10 cellular contexts compared by ENCODE assay signal in the genomic region with DNA sequence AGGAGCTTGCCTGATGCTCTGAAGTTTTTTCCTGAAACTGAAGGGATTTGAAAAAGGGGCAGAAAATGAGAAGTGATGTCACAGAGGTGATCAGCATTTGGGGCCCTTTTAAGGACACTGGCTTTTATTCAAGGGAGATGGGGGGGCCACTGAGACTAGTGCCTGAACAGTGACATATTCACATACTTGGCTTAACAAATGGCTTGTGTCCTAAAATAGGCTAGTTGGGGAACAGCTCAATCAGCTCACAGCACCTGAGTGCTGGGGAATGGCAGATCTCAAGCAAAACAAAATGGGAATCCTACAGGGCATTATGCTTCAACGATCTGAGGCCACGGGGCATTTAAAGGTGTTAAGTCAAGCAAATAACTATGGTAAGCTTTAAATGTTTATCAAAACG.
DNase-seq lines count a peak whose midpoint lies in the region; ATAC-seq and TF ChIP-seq lines count a peak whose summit lies in the region.
"Had no signal": no experiment of that assay in that cellular context is flagged by ENCODE, and none has a peak within 500 bp of the region (broad histone marks: within the 10 kb centered on the region; RNA-seq: fewer than 3 reads in every experiment).

No MANE protein-coding gene starts in this region.

- H3K4me3 ChIP-seq in HUES64 (ENCODE audit: low read length) (no peak overlapping the region), mesendoderm (ENCODE audit: low read length) (no peak overlapping the region), thoracic aorta (peak overlapping the region; percentile 45)
- no peak overlapping the region for H3K4me3 ChIP-seq in CD4-positive, alpha-beta memory T cell (ENCODE audit: low read length in 2 of 2)

- TF ChIP-seq CTCF in thoracic aorta (IDR thresholded peaks at IDR 0.05), result no peak
- no peak for TF ChIP-seq CTCF in activated CD8-positive, alpha-beta T cell treated with anti-CD3 and anti-CD28 coated beads for 36 hours (IDR thresholded peaks at IDR 0.05)

- H3K27ac Mint-ChIP-seq in CD4-positive, alpha-beta memory T cell, result peak overlapping the region in 1 of 7 donors; percentile 69
- no peak overlapping the region for H3K27ac Mint-ChIP-seq in activated CD8-positive, alpha-beta T cell treated with anti-CD3 and anti-CD28 coated beads for 36 hours
- H3K27ac Mint-ChIP-seq: stimulated activated naive CD8-positive, alpha-beta T cell treated with anti-CD3 and anti-CD28 coated beads, Interleukin-15, Interleukin-2, amounts not matched to agents 100 ng/mL and 50 ng/mL, for 24 hours had no signal

- peak; percentile 72 for ATAC-seq in thoracic aorta (ENCODE audit: insufficient number of reproducible peaks, low FRiP score, low read depth)
- ATAC-seq in activated CD8-positive, alpha-beta T cell treated with anti-CD3 and anti-CD28 coated beads for 36 hours, result no peak

- WGBS in HUES64, result 51% methylated on average over 3 of the region's 3 CpGs
- no CpG with 5 or more reads among the region's 3 CpGs for WGBS in mesendoderm (ENCODE audit: extremely low coverage, insufficient coverage, low lambda C conversion rate)

- no peak overlapping the region for H2AK5ac ChIP-seq in mesendoderm (ENCODE audit: low read length)

- no peak overlapping the region for H3K4me2 ChIP-seq in mesendoderm (ENCODE audit: low read length)

- H3K56ac ChIP-seq in mesendoderm (ENCODE audit: low read length), result no peak overlapping the region

- no peaks in the 10 kb centered on the region for H3K79me2 ChIP-seq in mesendoderm (ENCODE audit: control insufficient read depth, insufficient read depth, low read length)

- H2BK5ac ChIP-seq in mesendoderm (ENCODE audit: low read length), result no peak overlapping the region

- no peak overlapping the region for H3K4ac ChIP-seq in mesendoderm (ENCODE audit: low read depth, low read length)

- H3K9ac ChIP-seq in HUES64 (ENCODE audit: low read depth, low read length) (no peak overlapping the region), mesendoderm (ENCODE audit: low read length) (no peak overlapping the region)

- H3K4me1 ChIP-seq in HUES64 (ENCODE audit: insufficient read depth, low read length), result peaks cover 14% of the 10 kb centered on the region
- peaks cover 3% of the 10 kb centered on the region for H3K4me1 ChIP-seq in mesendoderm (ENCODE audit: control insufficient read depth, low read depth, low read length)
- H3K4me1 ChIP-seq in thoracic aorta (ENCODE audit: control insufficient read depth in 1 of 2, low read depth in 2 of 2), result peaks cover 84 to 89% of the 10 kb centered on the region in 2 donors
- peaks cover 56% of the 10 kb centered on the region for H3K4me1 ChIP-seq in CD4-positive, alpha-beta memory T cell (ENCODE audit: insufficient read depth, low read length)

- no peaks in the 10 kb centered on the region for H3K27me3 Mint-ChIP-seq in CD4-positive, alpha-beta memory T cell
- no peaks in the 10 kb centered on the region for H3K27me3 Mint-ChIP-seq in activated CD8-positive, alpha-beta T cell treated with anti-CD3 and anti-CD28 coated beads for 36 hours
- H3K27me3 Mint-ChIP-seq: stimulated activated naive CD8-positive, alpha-beta T cell treated with anti-CD3 and anti-CD28 coated beads, Interleukin-15, Interleukin-2, amounts not matched to agents 100 ng/mL and 50 ng/mL, for 24 hours had no signal

- peaks cover 2% of the 10 kb centered on the region for H3K79me1 ChIP-seq in mesendoderm (ENCODE audit: low read length)

- no peak overlapping the region for H3K4me3 Mint-ChIP-seq in CD4-positive, alpha-beta memory T cell
- H3K4me3 Mint-ChIP-seq in activated CD8-positive, alpha-beta T cell treated with anti-CD3 and anti-CD28 coated beads for 36 hours, result no peak overlapping the region
- H3K4me3 Mint-ChIP-seq: stimulated activated naive CD8-positive, alpha-beta T cell treated with anti-CD3 and anti-CD28 coated beads, Interleukin-15, Interleukin-2, amounts not matched to agents 100 ng/mL and 50 ng/mL, for 24 hours had no signal

- no peaks in the 10 kb centered on the region for H3K9me3 Mint-ChIP-seq in CD4-positive, alpha-beta memory T cell
- H3K9me3 Mint-ChIP-seq in activated CD8-positive, alpha-beta T cell treated with anti-CD3 and anti-CD28 coated beads for 36 hours, result no peaks in the 10 kb centered on the region
- H3K9me3 Mint-ChIP-seq: stimulated activated naive CD8-positive, alpha-beta T cell treated with anti-CD3 and anti-CD28 coated beads, Interleukin-15, Interleukin-2, amounts not matched to agents 100 ng/mL and 50 ng/mL, for 24 hours had no signal

- H3K27ac ChIP-seq in HUES64 (ENCODE audit: low read depth, low read length) (peak overlapping the region; percentile 4; the same call in 1 of the 2 replicates), mesendoderm (ENCODE audit: low read depth, low read length) (no peak overlapping the region), thoracic aorta (peak overlapping the region; percentile 92 to 96)
- H3K27ac ChIP-seq in CD4-positive, alpha-beta memory T cell (ENCODE audit: low read depth, low read length), result no peak overlapping the region
- H3K27ac ChIP-seq: WERI-Rb-1 had no signal

- H3K27me3 ChIP-seq in HUES64 (ENCODE audit: insufficient read depth, low read length), result no peaks in the 10 kb centered on the region
- no peaks in the 10 kb centered on the region for H3K27me3 ChIP-seq in mesendoderm (ENCODE audit: insufficient read depth, low read length, poor library complexity)
- H3K27me3 ChIP-seq in thoracic aorta (replicated peaks; ENCODE audit: insufficient read depth), result no peaks in the 10 kb centered on the region
- H3K27me3 ChIP-seq in CD4-positive, alpha-beta memory T cell (ENCODE audit: insufficient read depth, low read length), result no peaks in the 10 kb centered on the region

- H3K18ac ChIP-seq in mesendoderm (ENCODE audit: low read length), result no peak overlapping the region

- intact Hi-C loops in CD4-positive, alpha-beta memory T cell (cut with micrococcal nuclease), result no loop called here
- intact Hi-C loops in activated CD8-positive, alpha-beta T cell treated with anti-CD3 and anti-CD28 coated beads for 36 hours (cut with micrococcal nuclease), result no loop called here

- H3K36me3 ChIP-seq in HUES64 (ENCODE audit: insufficient read depth, low read length), result 0 out of 2 replicates have a peak, but pooled peaks cover under 1% of the 10 kb centered on the region
- H3K36me3 ChIP-seq in mesendoderm (ENCODE audit: control insufficient read depth, insufficient read depth, low read length), result no peaks in the 10 kb centered on the region
- no peaks in the 10 kb centered on the region for H3K36me3 ChIP-seq in thoracic aorta
- no peaks in the 10 kb centered on the region for H3K36me3 ChIP-seq in CD4-positive, alpha-beta memory T cell (ENCODE audit: insufficient read depth, low read length)
- H3K36me3 ChIP-seq: WERI-Rb-1 had no signal

- H2BK120ac ChIP-seq in mesendoderm (ENCODE audit: low read depth, low read length), result no peak overlapping the region

- POLR2A ChIA-PET in CD4-positive, alpha-beta memory T cell (lab: Charles Lee; ENCODE audit: partially characterized antibody), result no interaction called here
- POLR2A ChIA-PET in activated CD8-positive, alpha-beta T cell treated with anti-CD3 and anti-CD28 coated beads for 36 hours (lab: Charles Lee), result no interaction called here

- H3K4me1 Mint-ChIP-seq in CD4-positive, alpha-beta memory T cell, result peaks cover 46 to 82% (median 65%) of the 10 kb centered on the region in 4 donors
- peaks cover 52% of the 10 kb centered on the region for H3K4me1 Mint-ChIP-seq in activated CD8-positive, alpha-beta T cell treated with anti-CD3 and anti-CD28 coated beads for 36 hours (ENCODE audit: low read depth)

- H3K9me3 ChIP-seq in HUES64 (ENCODE audit: insufficient read depth, low read depth, low read length), result no peaks in the 10 kb centered on the region
- no peaks in the 10 kb centered on the region for H3K9me3 ChIP-seq in thoracic aorta
- H3K9me3 ChIP-seq in CD4-positive, alpha-beta memory T cell (ENCODE audit: control insufficient read depth in 1 of 2, low read length in 2 of 2), result no peaks in the 10 kb centered on the region

- H3K23ac ChIP-seq in mesendoderm (ENCODE audit: low read length), result no peak overlapping the region

- CTCF ChIA-PET in CD4-positive, alpha-beta memory T cell (lab: Charles Lee; ENCODE audit: partially characterized antibody), result interaction anchor here (2.4 kb wide), 1 partner anchor 10 kb away, joined by 7 read pairs; no protein-coding TSS in a partner anchor
- CTCF ChIA-PET in activated CD8-positive, alpha-beta T cell treated with anti-CD3 and anti-CD28 coated beads for 36 hours (lab: Charles Lee), result interaction anchor here (0.8 to 1.3 kb wide), 4 partner anchors 12 to 148 kb away, joined by 3 read pairs; no protein-coding TSS in a partner anchor

- no peak overlapping the region for H4K5ac ChIP-seq in mesendoderm (ENCODE audit: low read length)

- H3K36me3 Mint-ChIP-seq in CD4-positive, alpha-beta memory T cell, result peaks cover 1 to 5% of the 10 kb centered on the region in 2 donors
- H3K36me3 Mint-ChIP-seq in activated CD8-positive, alpha-beta T cell treated with anti-CD3 and anti-CD28 coated beads for 36 hours (ENCODE audit: low read depth), result peaks cover under 1% of the 10 kb centered on the region

- H4K8ac ChIP-seq in mesendoderm (ENCODE audit: low read depth, low read length), result no peak overlapping the region

- DNase-seq in cerebellar cortex (ENCODE audit: low spot score) (peak; percentile 44), mesendoderm (peak; percentile 32), thoracic aorta (ENCODE audit: low spot score) (peak; percentile 24), NCI-H1694 treated with DMSO at 0.1 percent for 48 hours (lab: John Stamatoyannopoulos, UW) (no peak)
- DNase-seq in CD4-positive, alpha-beta memory T cell, result no peak
- no peak for DNase-seq in activated CD8-positive, alpha-beta T cell treated with anti-CD3 and anti-CD28 coated beads for 36 hours
- DNase-seq: COR-L47, WERI-Rb-1 had no signal

- H2BK15ac ChIP-seq in mesendoderm (replicated peaks; ENCODE audit: low read depth), result no peak overlapping the region

Comparison
In these comparisons a context has a peak if more than half of its experiments do, and no peak if none do; other contexts are left out.
1. H3K27ac ChIP-seq: peak in HUES64 (single experiment) and thoracic aorta (2 of 2); none in mesendoderm (single experiment) and CD4-positive, alpha-beta memory T cell (single experiment).
2. DNase-seq: peak in cerebellar cortex (single experiment), mesendoderm (single experiment) and thoracic aorta (single experiment); none in CD4-positive, alpha-beta memory T cell (0 of 5), NCI-H1694 treated with DMSO at 0.1 percent for 48 hours (single experiment) and activated CD8-positive, alpha-beta T cell treated with anti-CD3 and anti-CD28 coated beads for 36 hours (single experiment).